ENCODE assay signal across 16 cellular contexts in the genomic region with DNA sequence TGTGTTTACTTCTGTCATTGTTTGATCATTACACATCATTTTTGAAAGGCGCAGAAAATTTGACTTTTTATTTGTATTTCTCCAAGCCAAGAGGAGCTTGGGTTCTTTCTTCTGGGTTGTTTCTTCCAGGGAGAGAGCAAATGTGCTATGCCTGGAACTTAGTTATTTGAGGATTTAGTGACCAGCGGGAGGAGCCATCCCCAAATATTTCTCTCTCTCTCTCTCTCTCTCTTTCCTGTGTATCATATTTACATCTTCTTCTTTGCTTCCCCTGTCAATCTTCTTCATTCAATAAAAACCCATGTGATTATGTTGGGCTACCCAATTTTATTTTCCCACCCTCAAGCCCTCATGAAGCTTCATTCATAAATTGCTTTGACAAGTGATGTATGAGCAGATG.
"Had no signal": no experiment of that assay in that cellular context is flagged by ENCODE, and none has a peak within 500 bp of the region (broad histone marks: within the 10 kb centered on the region; RNA-seq: fewer than 3 reads in every experiment).

No MANE protein-coding gene starts in this region.

- H3K9me3 ChIP-seq: adrenal gland, upper lobe of left lung had no signal

- H3K27me3 ChIP-seq: adrenal gland, upper lobe of left lung had no signal

- H3K27ac ChIP-seq: adrenal gland, upper lobe of left lung had no signal

- H3K4me3 Mint-ChIP-seq: effector memory CD8-positive, alpha-beta T cell; immature natural killer cell; natural killer cell; stimulated activated naive CD8-positive, alpha-beta T cell treated with anti-CD3 and anti-CD28 coated beads, Interleukin-15, Interleukin-2, amounts not matched to agents 100 ng/mL and 50 ng/mL, for 24 hours; T-helper 17 cell had no signal

- H3K4me3 ChIP-seq: adrenal gland, upper lobe of left lung had no signal

- H3K27me3 Mint-ChIP-seq: effector memory CD8-positive, alpha-beta T cell; stimulated activated naive CD8-positive, alpha-beta T cell treated with anti-CD3 and anti-CD28 coated beads, Interleukin-15, Interleukin-2, amounts not matched to agents 100 ng/mL and 50 ng/mL, for 24 hours; T-helper 17 cell had no signal

- H3K4me1 ChIP-seq: adrenal gland, upper lobe of left lung had no signal

- H3K27ac Mint-ChIP-seq: effector memory CD8-positive, alpha-beta T cell; immature natural killer cell; natural killer cell; stimulated activated naive CD8-positive, alpha-beta T cell treated with anti-CD3 and anti-CD28 coated beads, Interleukin-15, Interleukin-2, amounts not matched to agents 100 ng/mL and 50 ng/mL, for 24 hours; T-helper 17 cell had no signal

- ATAC-seq: activated CD4-positive, CD25-positive, alpha-beta regulatory T cell treated with anti-CD3 and anti-CD28 coated beads, Interleukin-2, amount 50 U/mL, for 24 hours; effector memory CD8-positive, alpha-beta T cell; natural killer cell; T-helper 17 cell had no signal

- DNase-seq: activated CD4-positive, alpha-beta T cell treated with anti-CD3 and anti-CD28 coated beads, Interleukin-2, amount 50 U/mL, for 4 hours; activated naive CD4-positive, alpha-beta T cell treated with anti-CD3 and anti-CD28 coated beads, Interleukin-2, amount 50 U/mL, for 16 hours; activated T-cell treated with anti-CD3 and anti-CD28 coated beads, Interleukin-2, amount 50 U/mL, for 1 hour; adrenal gland; effector memory CD8-positive, alpha-beta T cell; erythroblast; hypothalamus; immature natural killer cell; natural killer cell; occipital lobe; stimulated activated CD4-positive, alpha-beta T cell treated with anti-CD3 and anti-CD28 coated beads, Interleukin-4, amount 100 ng/mL, for 1 hour; stimulated activated CD8-positive, alpha-beta memory T cell treated with anti-CD3 and anti-CD28 coated beads, Interleukin-4, amount 100 ng/mL, for 48 hours; T-helper 17 cell; upper lobe of left lung had no signal

- H3K4me1 Mint-ChIP-seq: immature natural killer cell, natural killer cell, T-helper 17 cell had no signal

- H3K36me3 Mint-ChIP-seq: immature natural killer cell, natural killer cell had no signal

- H3K36me3 ChIP-seq: adrenal gland, upper lobe of left lung had no signal
